In the genomic region with DNA sequence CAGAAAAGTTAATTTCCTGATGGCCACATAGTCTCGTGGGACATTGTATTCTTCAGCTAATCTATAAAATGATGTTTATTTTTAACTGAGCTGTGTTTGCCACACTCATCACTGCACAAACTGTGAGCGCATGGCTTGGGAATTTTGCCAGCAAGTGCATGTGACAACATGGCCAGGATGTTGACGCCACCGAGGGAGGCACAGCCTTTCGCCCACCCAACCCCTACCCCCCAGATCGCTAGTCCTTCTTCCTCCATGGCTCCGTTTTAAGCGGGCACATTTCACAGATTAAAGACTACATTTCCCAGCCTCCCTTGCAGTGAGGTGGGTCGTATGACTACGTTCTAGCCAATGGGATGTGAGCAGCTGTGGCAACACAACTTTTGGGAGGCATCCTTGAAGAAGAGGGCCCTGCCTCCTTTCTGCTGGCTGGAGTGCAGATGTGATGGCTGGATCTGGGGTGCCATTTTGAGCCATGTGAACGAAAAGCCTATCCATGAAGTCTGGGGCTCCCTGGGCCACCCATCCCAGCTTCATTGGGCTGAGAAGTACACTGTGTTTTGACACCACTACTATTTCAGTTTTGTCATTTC, we compare ENCODE assay signal across 7 cellular contexts. TPM values are rescaled to one million over a fixed set of nuclear protein-coding genes. Genes with fewer than 3 reads are reported as not detected.
DNase-seq lines count a peak whose midpoint lies in the region; ATAC-seq lines count a peak whose summit lies in the region.

No MANE protein-coding gene starts in this region.

- H3K27me3 Mint-ChIP-seq in activated T-helper 2 cell treated with anti-CD3 and anti-CD28 coated beads, Interferon-gamma antibody, Interleukin-2, Interleukin-4, amounts not matched to agents 10 μg/mL and 5 μg/mL and 100 μg/mL, durations not matched to agents 14 hours and 24 hours and 36 hours (ENCODE audit: low read depth) = peaks cover 29% of the 10 kb centered on the region

- H3K4me1 Mint-ChIP-seq in activated T-helper 2 cell treated with anti-CD3 and anti-CD28 coated beads, Interferon-gamma antibody, Interleukin-2, Interleukin-4, amounts not matched to agents 10 μg/mL and 5 μg/mL and 100 μg/mL, durations not matched to agents 14 hours and 24 hours and 36 hours (ENCODE audit: low read depth) = peaks cover 1% of the 10 kb centered on the region

- peak; percentile 55 for DNase-seq in GM03348 (ENCODE audit: low spot score)
- peak; percentile 49 for DNase-seq in MV-4-11 (lab: John Stamatoyannopoulos, UW)
- no peak for DNase-seq in activated T-helper 2 cell treated with anti-CD3 and anti-CD28 coated beads, Interferon-gamma antibody, Interleukin-2, Interleukin-4, amounts not matched to agents 10 μg/mL and 5 μg/mL and 100 μg/mL, durations not matched to agents 14 hours and 24 hours and 36 hours (ENCODE audit: low spot score)
- DNase-seq in left lobe of liver (ENCODE audit: low spot score) = no peak
- no peak for DNase-seq in D341Med (ENCODE audit: low spot score)

- ATAC-seq in left lobe of liver (peak; percentile 58), HG03378 (IDR thresholded peaks at IDR 0.05; ENCODE audit: unreplicated experiment) (no peak), GM21576 (IDR thresholded peaks at IDR 0.05; ENCODE audit: unreplicated experiment) (no peak)

- peak overlapping the region; percentile 45 for H3K4me3 Mint-ChIP-seq in activated T-helper 2 cell treated with anti-CD3 and anti-CD28 coated beads, Interferon-gamma antibody, Interleukin-2, Interleukin-4, amounts not matched to agents 10 μg/mL and 5 μg/mL and 100 μg/mL, durations not matched to agents 14 hours and 24 hours and 36 hours (ENCODE audit: low read depth)

- no peak overlapping the region for H3K27ac Mint-ChIP-seq in activated T-helper 2 cell treated with anti-CD3 and anti-CD28 coated beads, Interferon-gamma antibody, Interleukin-2, Interleukin-4, amounts not matched to agents 10 μg/mL and 5 μg/mL and 100 μg/mL, durations not matched to agents 14 hours and 24 hours and 36 hours

- no peaks in the 10 kb centered on the region for H3K36me3 Mint-ChIP-seq in activated T-helper 2 cell treated with anti-CD3 and anti-CD28 coated beads, Interferon-gamma antibody, Interleukin-2, Interleukin-4, amounts not matched to agents 10 μg/mL and 5 μg/mL and 100 μg/mL, durations not matched to agents 14 hours and 24 hours and 36 hours (ENCODE audit: low read depth)

- no peaks in the 10 kb centered on the region for H3K9me3 Mint-ChIP-seq in activated T-helper 2 cell treated with anti-CD3 and anti-CD28 coated beads, Interferon-gamma antibody, Interleukin-2, Interleukin-4, amounts not matched to agents 10 μg/mL and 5 μg/mL and 100 μg/mL, durations not matched to agents 14 hours and 24 hours and 36 hours

- intact Hi-C loops in activated T-helper 2 cell treated with anti-CD3 and anti-CD28 coated beads, Interferon-gamma antibody, Interleukin-2, Interleukin-4, amounts not matched to agents 10 μg/mL and 5 μg/mL and 100 μg/mL, durations not matched to agents 14 hours and 24 hours and 36 hours (cut with micrococcal nuclease) = loop anchor here (2.0 kb wide), 1 partner anchor 113 kb away; no protein-coding TSS in a partner anchor

RNA-seq across cellular contexts. Expression of gene NRARP, which starts 7.9 kb away (rescaled TPM):
- total RNA-seq in activated T-helper 2 cell treated with anti-CD3 and anti-CD28 coated beads, Interferon-gamma antibody, Interleukin-2, Interleukin-4, amounts not matched to agents 10 μg/mL and 5 μg/mL and 100 μg/mL, durations not matched to agents 14 hours and 24 hours and 36 hours = 9.3 and 11.2 TPM in 2 replicates
- total RNA-seq in left lobe of liver = 1.3 TPM

RNA-seq across cellular contexts. Expression of gene TOR4A, which starts 16.7 kb away (rescaled TPM):
- total RNA-seq in activated T-helper 2 cell treated with anti-CD3 and anti-CD28 coated beads, Interferon-gamma antibody, Interleukin-2, Interleukin-4, amounts not matched to agents 10 μg/mL and 5 μg/mL and 100 μg/mL, durations not matched to agents 14 hours and 24 hours and 36 hours = 17.2 and 17.5 TPM in 2 replicates
- 3.6 TPM for total RNA-seq in left lobe of liver

RNA-seq across cellular contexts. Expression of gene NELFB, which starts 39.1 kb away (rescaled TPM):
- total RNA-seq in activated T-helper 2 cell treated with anti-CD3 and anti-CD28 coated beads, Interferon-gamma antibody, Interleukin-2, Interleukin-4, amounts not matched to agents 10 μg/mL and 5 μg/mL and 100 μg/mL, durations not matched to agents 14 hours and 24 hours and 36 hours = 71.4 and 72.6 TPM in 2 replicates
- 22.2 TPM for total RNA-seq in left lobe of liver

RNA-seq across cellular contexts. Expression of gene STPG3, which starts 43.1 kb away (rescaled TPM):
- 0.48 TPM in 2 replicates for total RNA-seq in activated T-helper 2 cell treated with anti-CD3 and anti-CD28 coated beads, Interferon-gamma antibody, Interleukin-2, Interleukin-4, amounts not matched to agents 10 μg/mL and 5 μg/mL and 100 μg/mL, durations not matched to agents 14 hours and 24 hours and 36 hours
- total RNA-seq in left lobe of liver = not detected

RNA-seq across cellular contexts. Expression of gene TUBB4B, which starts 53.1 kb away (rescaled TPM):
- total RNA-seq in activated T-helper 2 cell treated with anti-CD3 and anti-CD28 coated beads, Interferon-gamma antibody, Interleukin-2, Interleukin-4, amounts not matched to agents 10 μg/mL and 5 μg/mL and 100 μg/mL, durations not matched to agents 14 hours and 24 hours and 36 hours = 357 and 361 TPM in 2 replicates
- total RNA-seq in left lobe of liver = 123 TPM

Comparison
In these comparisons a context has a peak if more than half of its experiments do, and no peak if none do; other contexts are left out.
1. DNase-seq: peak in GM03348 (single experiment) and MV-4-11 (single experiment); none in activated T-helper 2 cell treated with anti-CD3 and anti-CD28 coated beads, Interferon-gamma antibody, Interleukin-2, Interleukin-4, amounts not matched to agents 10 μg/mL and 5 μg/mL and 100 μg/mL, durations not matched to agents 14 hours and 24 hours and 36 hours (single experiment), left lobe of liver (single experiment) and D341Med (single experiment).